ENCODE assay signal across 1 cellular context in genomic region chr3:111072016-111072891, GRCh38.
A peak's percentile ranks its signal among the peaks of the same experiment; 100 is the strongest.
TF ChIP-seq lines count a peak whose summit lies in the region.

No MANE protein-coding gene starts in this region.

TF ChIP-seq in H1, 55 proteins besides CTCF, POLR2A, EP300 and RAD21 (continued from another document):
- TF ChIP-seq RBBP5 (IDR thresholded peaks at IDR 0.05; ENCODE audit: borderline replicate concordance, low read depth, low read length) (peak; percentile 94; the same call in 1 of the 2 replicates), RXRA (IDR thresholded peaks at IDR 0.05; ENCODE audit: insufficient read depth, low read depth, low read length) (no peak), SP1 (IDR thresholded peaks at IDR 0.05; ENCODE audit: low read depth, low read length) (no peak)
